ENCODE assay signal across 23 cellular contexts in the genomic region with DNA sequence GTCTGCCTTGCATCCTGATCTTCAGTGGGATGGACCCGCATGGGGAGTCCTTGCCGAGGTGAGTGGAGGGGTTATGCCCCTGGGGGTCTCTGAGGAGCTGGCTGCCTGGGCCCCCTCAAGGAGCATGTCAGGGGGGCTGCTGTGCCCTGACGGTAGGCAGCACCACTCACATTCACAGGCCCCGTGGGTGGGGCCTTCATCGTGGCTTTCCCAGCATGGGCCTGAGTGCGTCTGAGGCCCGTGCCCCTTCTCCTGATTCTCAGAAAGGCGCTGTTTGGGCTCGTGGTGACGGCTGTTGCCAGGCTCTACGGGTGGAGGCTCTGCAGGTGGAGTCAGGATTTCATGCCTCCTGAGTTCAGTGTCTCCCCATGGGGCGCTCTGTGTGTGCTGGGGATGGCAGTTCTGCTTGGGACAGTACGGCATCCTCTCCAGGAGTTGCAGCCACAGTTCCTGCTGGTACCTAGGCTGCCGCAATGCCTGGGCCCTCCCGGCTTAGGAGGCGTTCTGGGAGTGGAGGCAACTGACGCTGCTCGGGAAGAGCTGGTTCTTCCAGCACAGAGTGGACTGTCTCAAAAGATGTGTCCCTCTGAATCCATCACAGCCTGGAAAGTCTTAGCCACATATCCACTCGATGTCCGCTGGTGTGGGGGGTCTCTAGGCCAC. TPM values are rescaled to one million over a fixed set of nuclear protein-coding genes. Genes with fewer than 3 reads are reported as not detected.
"Had no signal": no experiment of that assay in that cellular context is flagged by ENCODE, and none has a peak within 500 bp of the region (broad histone marks: within the 10 kb centered on the region; RNA-seq: fewer than 3 reads in every experiment).

No MANE protein-coding gene starts in this region.

- H3K9me3 Mint-ChIP-seq: nephron progenitor cell; stimulated activated effector memory CD8-positive, alpha-beta T cell treated with anti-CD3 and anti-CD28 coated beads, Interleukin-12 subunit alpha, Interleukin-12 subunit beta, amount 100 ng/mL, for 72 hours had no signal

- H3K27me3 ChIP-seq: cardiac muscle cell, colonic mucosa had no signal

- H3K36me3 ChIP-seq: colonic mucosa, thoracic aorta had no signal

- DNase-seq: activated CD4-positive, CD25-positive, alpha-beta regulatory T cell treated with anti-CD3 and anti-CD28 coated beads, Interleukin-2, amount 50 U/mL, for 72 hours; activated CD8-positive, alpha-beta memory T cell treated with anti-CD3 and anti-CD28 coated beads for 24 hours; activated CD8-positive, alpha-beta memory T cell treated with anti-CD3 and anti-CD28 coated beads, Interleukin-2, amount 50 U/mL, for 48 hours; activated effector memory CD4-positive, alpha-beta T cell treated with Interleukin-2 at 50 U/mL for 16 hours; activated naive CD4-positive, alpha-beta T cell treated with anti-CD3 and anti-CD28 coated beads, Interleukin-2, amount 50 U/mL, for 16 hours; activated T-cell treated with anti-CD3 and anti-CD28 coated beads, Interleukin-2, amount 50 U/mL, for 48 hours; colonic mucosa; erythroblast; glutamatergic neuron; nephron progenitor cell; stimulated activated CD4-positive, alpha-beta T cell treated with anti-CD3 and anti-CD28 coated beads, Interleukin-4, amount 100 ng/mL, for 24 hours; T-helper 17 cell had no signal

- H3K27ac Mint-ChIP-seq: stimulated activated effector memory CD8-positive, alpha-beta T cell treated with anti-CD3 and anti-CD28 coated beads, Interleukin-12 subunit alpha, Interleukin-12 subunit beta, amount 100 ng/mL, for 72 hours; T-helper 17 cell had no signal

- H3K27ac ChIP-seq: cardiac muscle cell, colonic mucosa, thoracic aorta had no signal

- H3K4me3 Mint-ChIP-seq: nephron progenitor cell; stimulated activated effector memory CD8-positive, alpha-beta T cell treated with anti-CD3 and anti-CD28 coated beads, Interleukin-12 subunit alpha, Interleukin-12 subunit beta, amount 100 ng/mL, for 72 hours; T-helper 17 cell had no signal

- ATAC-seq: sciatic nerve; stimulated activated effector memory CD8-positive, alpha-beta T cell treated with anti-CD3 and anti-CD28 coated beads, Interleukin-12 subunit alpha, Interleukin-12 subunit beta, amount 100 ng/mL, for 72 hours; T-helper 17 cell had no signal

- H3K4me1 ChIP-seq: colonic mucosa had no signal

- H3K36me3 Mint-ChIP-seq: stimulated activated effector memory CD8-positive, alpha-beta T cell treated with anti-CD3 and anti-CD28 coated beads, Interleukin-12 subunit alpha, Interleukin-12 subunit beta, amount 100 ng/mL, for 72 hours had no signal

- FAIRE-seq: endometrium, islet of Langerhans had no signal

- H3K4me2 ChIP-seq: smooth muscle cell had no signal

- H3K4me1 Mint-ChIP-seq: stimulated activated effector memory CD8-positive, alpha-beta T cell treated with anti-CD3 and anti-CD28 coated beads, Interleukin-12 subunit alpha, Interleukin-12 subunit beta, amount 100 ng/mL, for 72 hours had no signal

- H3K4me3 ChIP-seq: cardiac muscle cell, colonic mucosa, lung, smooth muscle cell, thoracic aorta had no signal

- H3K9me3 ChIP-seq: colonic mucosa, thoracic aorta had no signal

RNA-seq across cellular contexts. Expression of a gene that starts 57.3 kb away (rescaled TPM):
- total RNA-seq: cardiac muscle cell, colonic mucosa, lung, myocyte, pulmonary artery endothelial cell, sciatic nerve, smooth muscle cell, T-helper 17 cell, thoracic aorta, ureter had no signal
- polyA plus RNA-seq: cardiac muscle cell, lung, smooth muscle cell had no signal
